ENCODE assay signal across 21 cellular contexts in the genomic region with DNA sequence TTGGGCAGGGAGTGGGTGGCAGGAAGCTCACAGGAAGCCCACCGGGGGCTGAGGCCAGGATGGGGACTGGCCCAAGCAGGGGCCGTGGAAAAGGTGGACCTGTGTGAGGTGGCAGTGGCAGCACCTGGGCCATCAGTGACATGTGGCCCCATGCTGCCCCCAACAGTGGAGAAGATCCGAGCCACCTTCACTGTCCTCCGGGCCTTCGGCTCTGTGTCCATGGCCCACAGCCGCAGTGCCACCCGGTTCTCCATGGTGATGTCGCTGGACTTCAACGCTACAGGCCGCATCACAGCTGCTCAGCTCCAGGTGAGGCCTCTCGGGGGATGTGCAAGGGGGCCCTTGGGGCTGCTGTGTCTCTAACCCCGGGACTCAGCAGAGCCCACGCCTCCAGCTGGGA. TPM values are rescaled to one million over a fixed set of nuclear protein-coding genes. Genes with fewer than 3 reads are reported as not detected.
DNase-seq lines count a peak whose midpoint lies in the region; TF ChIP-seq lines count a peak whose summit lies in the region.
"Had no signal": no experiment of that assay in that cellular context is flagged by ENCODE, and none has a peak within 500 bp of the region (broad histone marks: within the 10 kb centered on the region; RNA-seq: fewer than 3 reads in every experiment).

No MANE protein-coding gene starts in this region.

- H3K9me3 ChIP-seq in mesenchymal stem cell (ENCODE audit: control insufficient read depth, low read length) (no peaks in the 10 kb centered on the region), trophoblast cell (ENCODE audit: insufficient read depth, low read depth, low read length) (no peaks in the 10 kb centered on the region)
- H3K9me3 ChIP-seq: A549; BE2C; BLaER1 treated with 17β-estradiol and CSF1 and Interleukin-3, amounts not matched to agents 10 nM and 100 nM had no signal

- no peaks in the 10 kb centered on the region for H3K79me2 ChIP-seq in trophoblast cell (ENCODE audit: control insufficient read depth, insufficient read depth, low read length, poor library complexity)

- no peak overlapping the region for H2AK5ac ChIP-seq in mesenchymal stem cell (ENCODE audit: low read length, severe bottlenecking)
- no peak overlapping the region for H2AK5ac ChIP-seq in trophoblast cell (ENCODE audit: low read length)

- H4K12ac ChIP-seq in trophoblast cell (ENCODE audit: low read depth, low read length): no peak overlapping the region

- H3K23ac ChIP-seq in mesenchymal stem cell (ENCODE audit: low read length in 2 of 2) (no peak overlapping the region), trophoblast cell (ENCODE audit: low read length) (no peak overlapping the region)

- H3K4me2 ChIP-seq in mesenchymal stem cell (ENCODE audit: low read length, poor library complexity, severe bottlenecking) (no peak overlapping the region), trophoblast cell (ENCODE audit: low read length) (no peak overlapping the region)
- H3K4me2 ChIP-seq: A549; BLaER1 treated with 17β-estradiol and CSF1 and Interleukin-3, amounts not matched to agents 10 nM and 100 nM; GM23338 had no signal

- WGBS in mesenchymal stem cell: 91% methylated on average over 13 of the region's 13 CpGs
- WGBS in trophoblast cell (ENCODE audit: extremely low coverage, insufficient coverage, insufficient read length): no CpG with 5 or more reads among the region's 13 CpGs

- no peaks in the 10 kb centered on the region for H3K79me1 ChIP-seq in mesenchymal stem cell (replicated peaks; ENCODE audit: low read length, poor library complexity, severe bottlenecking)
- H3K79me1 ChIP-seq in trophoblast cell (ENCODE audit: low read length): no peaks in the 10 kb centered on the region

- H3K4me1 ChIP-seq in mesenchymal stem cell (ENCODE audit: control insufficient read depth, insufficient read depth, low read depth, low read length) (no peaks in the 10 kb centered on the region), trophoblast cell (ENCODE audit: control insufficient read depth in 1 of 2, insufficient read depth in 2 of 2, low read length in 2 of 2) (peaks cover 0 to 1% of the 10 kb centered on the region in 2 experiments)
- H3K4me1 ChIP-seq: A549 had no signal

- H3K27ac ChIP-seq in VCaP: peak overlapping the region; percentile 54
- H3K27ac ChIP-seq in mesenchymal stem cell (ENCODE audit: low read length, poor library complexity, severe bottlenecking): no peak overlapping the region
- no peak overlapping the region for H3K27ac ChIP-seq in trophoblast cell (ENCODE audit: low read depth, low read length)
- H3K27ac ChIP-seq: A549; BLaER1 treated with 17β-estradiol and CSF1 and Interleukin-3, amounts not matched to agents 10 nM and 100 nM had no signal

- peak overlapping the region; percentile 16 for H4K8ac ChIP-seq in mesenchymal stem cell (ENCODE audit: low read length)
- H4K8ac ChIP-seq in trophoblast cell (ENCODE audit: low read depth, low read length): no peak overlapping the region

- H2BK5ac ChIP-seq in mesenchymal stem cell (ENCODE audit: low read depth, low read length, poor library complexity, severe bottlenecking): no peak overlapping the region
- no peak overlapping the region for H2BK5ac ChIP-seq in trophoblast cell (ENCODE audit: low read depth, low read length, poor library complexity)

- no peak overlapping the region for H2AFZ ChIP-seq in mesenchymal stem cell (ENCODE audit: low read depth, low read length)
- H2AFZ ChIP-seq in trophoblast cell (ENCODE audit: insufficient read depth, low read length, poor library complexity): no peak overlapping the region
- H2AFZ ChIP-seq: GM23338 had no signal

- peaks cover 7 to 33% of the 10 kb centered on the region in 2 experiments for H3K27me3 ChIP-seq in mesenchymal stem cell (ENCODE audit: control insufficient read depth in 1 of 2, insufficient read depth in 1 of 2, low read length in 2 of 2)
- no peaks in the 10 kb centered on the region for H3K27me3 ChIP-seq in trophoblast cell (ENCODE audit: insufficient read depth, low read length)
- H3K27me3 ChIP-seq: BE2C; BLaER1 treated with 17β-estradiol and CSF1 and Interleukin-3, amounts not matched to agents 10 nM and 100 nM had no signal

- H2BK120ac ChIP-seq in mesenchymal stem cell (ENCODE audit: low read depth, low read length) (peak overlapping the region; percentile 4), trophoblast cell (ENCODE audit: insufficient read depth, low read length, poor library complexity) (no peak overlapping the region)

- H3K4me3 ChIP-seq in mesenchymal stem cell (ENCODE audit: insufficient read depth in 1 of 2, low read depth in 1 of 2, low read length in 2 of 2): no peak overlapping the region
- H3K4me3 ChIP-seq in trophoblast cell (ENCODE audit: low read depth, low read length): no peak overlapping the region
- H3K4me3 ChIP-seq: A549; BLaER1 treated with 17β-estradiol and CSF1 and Interleukin-3, amounts not matched to agents 10 nM and 100 nM; GM12878; GM23338 had no signal

- peak overlapping the region; percentile 72 to 81 for H2BK12ac ChIP-seq in mesenchymal stem cell (ENCODE audit: low read length in 2 of 2)
- H2BK12ac ChIP-seq in trophoblast cell (ENCODE audit: low read length): peak overlapping the region; percentile 37

- H3K36me3 ChIP-seq in mesenchymal stem cell (ENCODE audit: control insufficient read depth in 1 of 2, insufficient read depth in 2 of 2, low read depth in 1 of 2, low read length in 2 of 2) (no peaks in the 10 kb centered on the region), trophoblast cell (ENCODE audit: control insufficient read depth in 1 of 2, insufficient read depth in 2 of 2, low read length in 2 of 2) (no peaks in the 10 kb centered on the region)
- H3K36me3 ChIP-seq: BE2C; BLaER1 treated with 17β-estradiol and CSF1 and Interleukin-3, amounts not matched to agents 10 nM and 100 nM had no signal

- H3K4ac ChIP-seq in mesenchymal stem cell (ENCODE audit: low read depth in 1 of 2, low read length in 2 of 2) (peak overlapping the region in 1 of 2 experiments; percentile 13), trophoblast cell (ENCODE audit: low read depth, low read length) (no peak overlapping the region)

- no peak for TF ChIP-seq CTCF in VCaP (conservative IDR thresholded peaks at IDR 0.05)

- H3K9ac ChIP-seq in mesenchymal stem cell (ENCODE audit: low read length) (no peak overlapping the region), trophoblast cell (ENCODE audit: low read length) (no peak overlapping the region)
- H3K9ac ChIP-seq: BLaER1 treated with 17β-estradiol and CSF1 and Interleukin-3, amounts not matched to agents 10 nM and 100 nM had no signal

- H3K14ac ChIP-seq in mesenchymal stem cell (ENCODE audit: low read length in 2 of 2) (no peak overlapping the region), trophoblast cell (ENCODE audit: low read length) (no peak overlapping the region)

- DNase-seq in mesenchymal stem cell: no peak
- DNase-seq in trophoblast cell: no peak
- no peak for DNase-seq in NCI-H2029 (lab: John Stamatoyannopoulos, UW)
- DNase-seq in NK-92 treated with Interleukin-12 subunit alpha and Interleukin-12 subunit beta, amount 100 ng/mL, for 24 hours (lab: John Stamatoyannopoulos, UW): no peak
- no peak for DNase-seq in stimulated activated naive CD4-positive, alpha-beta T cell treated with Interleukin-2 at 50 U/mL for 16 hours (lab: John Stamatoyannopoulos, UW)
- DNase-seq: 8988T; ACHN; AML-193; CD4-positive, alpha-beta T cell; CD8-positive, alpha-beta memory T cell; DMS79; EL; GDM1; H9 had no signal

- H4K91ac ChIP-seq in mesenchymal stem cell (ENCODE audit: low read length) (peak overlapping the region; percentile 72), trophoblast cell (ENCODE audit: low read depth, low read length) (no peak overlapping the region)

- H2BK15ac ChIP-seq in mesenchymal stem cell (ENCODE audit: low read depth, poor library complexity, severe bottlenecking): peak overlapping the region; percentile 32

- peak overlapping the region; percentile 23 to 48 for H3K18ac ChIP-seq in mesenchymal stem cell (ENCODE audit: low read depth in 1 of 2, low read length in 2 of 2)
- H3K18ac ChIP-seq in trophoblast cell (ENCODE audit: low read length): no peak overlapping the region

RNA-seq across cellular contexts. Expression of a gene that starts 37.9 kb away (rescaled TPM):
- polyA plus RNA-seq in mesenchymal stem cell (2013, experiment 1 of 2): 0.01 TPM
- polyA plus RNA-seq in mesenchymal stem cell (2013, experiment 2 of 2): 0.01 TPM
- 0.11 and 0.14 TPM in 2 replicates for polyA plus RNA-seq in trophoblast cell (2013)
- polyA plus RNA-seq: CD14-positive monocyte had no signal
